9 cellular contexts compared by ENCODE assay signal in genomic region chr10:86389441-86390193, GRCh38. TPM values are rescaled to one million over a fixed set of nuclear protein-coding genes. Genes with fewer than 3 reads are reported as not detected.
DNase-seq lines count a peak whose midpoint lies in the region; ATAC-seq and TF ChIP-seq lines count a peak whose summit lies in the region.
"Had no signal": no experiment of that assay in that cellular context is flagged by ENCODE, and none has a peak within 500 bp of the region (broad histone marks: within the 10 kb centered on the region; RNA-seq: fewer than 3 reads in every experiment).

No MANE protein-coding gene starts in this region.

- H2BK15ac ChIP-seq in mesenchymal stem cell (ENCODE audit: low read depth, poor library complexity, severe bottlenecking): peak overlapping the region; percentile 54

- no peak overlapping the region for H2BK5ac ChIP-seq in mesenchymal stem cell (ENCODE audit: low read depth, low read length, poor library complexity, severe bottlenecking)

- H3K36me3 Mint-ChIP-seq in chondrocyte (ENCODE audit: low read depth): peaks cover 3% of the 10 kb centered on the region

- H3K4me1 Mint-ChIP-seq in chondrocyte (ENCODE audit: low read depth): peaks cover 3% of the 10 kb centered on the region

- no peak overlapping the region for H2AK5ac ChIP-seq in mesenchymal stem cell (ENCODE audit: low read length, severe bottlenecking)

- peak overlapping the region; percentile 65 for H3K4me2 ChIP-seq in mesenchymal stem cell (ENCODE audit: low read length, poor library complexity, severe bottlenecking)

- no peaks in the 10 kb centered on the region for H3K79me1 ChIP-seq in mesenchymal stem cell (replicated peaks; ENCODE audit: low read length, poor library complexity, severe bottlenecking)

- no peak overlapping the region for H3K14ac ChIP-seq in mesenchymal stem cell (ENCODE audit: low read length in 2 of 2)

- H3K27me3 ChIP-seq in mesenchymal stem cell (ENCODE audit: control insufficient read depth in 1 of 2, insufficient read depth in 1 of 2, low read length in 2 of 2): peaks cover 43 to 84% of the 10 kb centered on the region in 2 experiments

- H2BK120ac ChIP-seq in mesenchymal stem cell (ENCODE audit: low read depth, low read length): peak overlapping the region; percentile 23

- H3K9me3 Mint-ChIP-seq in chondrocyte (ENCODE audit: low read depth): no peaks in the 10 kb centered on the region

- H3K9ac ChIP-seq in mesenchymal stem cell (ENCODE audit: low read length): no peak overlapping the region

- H3K18ac ChIP-seq in mesenchymal stem cell (ENCODE audit: low read depth in 1 of 2, low read length in 2 of 2): no peak overlapping the region

- no peaks in the 10 kb centered on the region for H3K36me3 ChIP-seq in mesenchymal stem cell (ENCODE audit: control insufficient read depth in 1 of 2, insufficient read depth in 2 of 2, low read depth in 1 of 2, low read length in 2 of 2)

- H2BK12ac ChIP-seq in mesenchymal stem cell (ENCODE audit: low read length in 2 of 2): no peak overlapping the region

- H4K8ac ChIP-seq in mesenchymal stem cell (ENCODE audit: low read length): peak overlapping the region; percentile 42

- ATAC-seq in GM19452 (IDR thresholded peaks at IDR 0.05; ENCODE audit: unreplicated experiment) (peak; percentile 75), HG03460 (IDR thresholded peaks at IDR 0.05; ENCODE audit: unreplicated experiment) (peak; percentile 61)

- 7% methylated on average over 32 of the region's 53 CpGs for WGBS in mesenchymal stem cell

- H3K23ac ChIP-seq in mesenchymal stem cell (ENCODE audit: low read length in 2 of 2): no peak overlapping the region

- no peak overlapping the region for H3K4ac ChIP-seq in mesenchymal stem cell (ENCODE audit: low read depth in 1 of 2, low read length in 2 of 2)

- H3K4me3 Mint-ChIP-seq in chondrocyte (ENCODE audit: unreplicated experiment): peak overlapping the region; percentile 59

- peak overlapping the region; percentile 46 for H2AFZ ChIP-seq in mesenchymal stem cell (ENCODE audit: low read depth, low read length)

- H4K91ac ChIP-seq in mesenchymal stem cell (ENCODE audit: low read length): no peak overlapping the region

- H3K27ac ChIP-seq in mesenchymal stem cell (ENCODE audit: low read length, poor library complexity, severe bottlenecking): no peak overlapping the region

- peaks cover 32% of the 10 kb centered on the region for H3K27me3 Mint-ChIP-seq in chondrocyte (ENCODE audit: low read depth)

- peak overlapping the region; percentile 36 to 53 for H3K4me3 ChIP-seq in mesenchymal stem cell (ENCODE audit: insufficient read depth in 1 of 2, low read depth in 1 of 2, low read length in 2 of 2)

- H3K27ac Mint-ChIP-seq in chondrocyte (ENCODE audit: unreplicated experiment): no peak overlapping the region

- TF ChIP-seq CTCF in chondrocyte (IDR thresholded peaks at IDR 0.05): peak; percentile 34

- DNase-seq in EH (ENCODE audit: low read depth): peak; percentile 47
- DNase-seq in chondrocyte (ENCODE audit: low spot score): no peak
- DNase-seq in mesenchymal stem cell: peak; percentile 57
- no peak for DNase-seq in NOMO-1 (lab: John Stamatoyannopoulos, UW; ENCODE audit: unreplicated experiment in 2 of 2)
- DNase-seq in central memory CD4-positive, alpha-beta T cell: no peak
- no peak for DNase-seq in activated gamma-delta T cell (lab: John Stamatoyannopoulos, UW)

- H3K9me3 ChIP-seq in mesenchymal stem cell (ENCODE audit: control insufficient read depth, low read length): no peaks in the 10 kb centered on the region

- H3K4me1 ChIP-seq in mesenchymal stem cell (ENCODE audit: control insufficient read depth, insufficient read depth, low read depth, low read length): peaks cover 9% of the 10 kb centered on the region

RNA-seq across cellular contexts. Expression of gene GRID1, which starts 23.0 kb away (rescaled TPM):
- total RNA-seq in chondrocyte: 0.60 to 2.2 TPM (median 0.62 TPM) in 3 replicates
- polyA plus RNA-seq in mesenchymal stem cell (2013, experiment 1 of 2): 0.23 TPM
- 0.29 TPM for polyA plus RNA-seq in mesenchymal stem cell (2013, experiment 2 of 2)
- total RNA-seq: LHCN-M2 had no signal

Comparison
In these comparisons a context has a peak if more than half of its experiments do, and no peak if none do; other contexts are left out.
1. DNase-seq: peak in EH (single experiment) and mesenchymal stem cell (single experiment); none in chondrocyte (single experiment), NOMO-1 (0 of 2), central memory CD4-positive, alpha-beta T cell (single experiment) and activated gamma-delta T cell (single experiment).